14 cellular contexts compared by ENCODE assay signal in genomic region chr7:13276977-13277376, GRCh38.
A peak's percentile ranks its signal among the peaks of the same experiment; 100 is the strongest.
DNase-seq lines count a peak whose midpoint lies in the region; ATAC-seq and TF ChIP-seq lines count a peak whose summit lies in the region.
"Had no signal": no experiment of that assay in that cellular context is flagged by ENCODE, and none has a peak within 500 bp of the region (broad histone marks: within the 10 kb centered on the region; RNA-seq: fewer than 3 reads in every experiment).

No MANE protein-coding gene starts in this region.

- H3K4me1 ChIP-seq in breast epithelium, result no peaks in the 10 kb centered on the region
- H3K4me1 ChIP-seq: thyroid gland had no signal

- no peaks in the 10 kb centered on the region for H3K36me3 Mint-ChIP-seq in MCF 10A (ENCODE audit: insufficient read depth, unreplicated experiment)
- H3K36me3 Mint-ChIP-seq: activated CD4-positive, alpha-beta memory T cell treated with anti-CD3 and anti-CD28 coated beads for 36 hours; activated naive CD4-positive, alpha-beta T cell treated with anti-CD3 and anti-CD28 coated beads, Interleukin-2, amount 50 U/mL, for 24 hours; memory B cell had no signal

- intact Hi-C loops in MCF 10A (cut with micrococcal nuclease) (loop anchor here (5.0 kb wide), 1 partner anchor 450 kb away; no protein-coding TSS in a partner anchor), breast epithelium (cut with DNase I; ENCODE audit: low total_unique reads) (no loop called here)

- H3K27me3 Mint-ChIP-seq in MCF 10A (ENCODE audit: insufficient read depth, unreplicated experiment), result no peaks in the 10 kb centered on the region

- H3K9me3 ChIP-seq in breast epithelium, result no peaks in the 10 kb centered on the region
- H3K9me3 ChIP-seq: thyroid gland had no signal

- BruUV-seq in MCF 10A (replicated peaks; lab: Mats Ljungman, UMichigan), result no TSS peak

- no peak for TF ChIP-seq POLR2A in breast epithelium (IDR thresholded peaks at IDR 0.05)

- TF ChIP-seq CTCF in MCF 10A (IDR thresholded peaks at IDR 0.05; ENCODE audit: unreplicated experiment), result peak; percentile 50
- TF ChIP-seq CTCF in breast epithelium (IDR thresholded peaks at IDR 0.05), result no peak
- peak; percentile 43 for TF ChIP-seq CTCF in choroid plexus epithelial cell (conservative IDR thresholded peaks at IDR 0.05; ENCODE audit: low read depth, low read length)
- peak; percentile 48 for TF ChIP-seq CTCF in retinal pigment epithelial cell (conservative IDR thresholded peaks at IDR 0.05; ENCODE audit: low read depth, low read length)

- DNase-seq in MCF 10A (ENCODE audit: unreplicated experiment) (no peak), breast epithelium (ENCODE audit: low spot score in 2 of 2) (no peak), NAMALWA (ENCODE audit: low spot score) (peak; percentile 35), choroid plexus epithelial cell (ENCODE audit: low read depth) (peak; percentile 20), retinal pigment epithelial cell (ENCODE audit: low read depth) (no peak), AML-193 (lab: John Stamatoyannopoulos, UW) (no peak)
- no peak for DNase-seq in activated effector memory CD4-positive, alpha-beta T cell treated with anti-CD3 and anti-CD28 coated beads, Interleukin-2, amount 50 U/mL, for 16 hours
- DNase-seq: activated CD4-positive, alpha-beta memory T cell treated with anti-CD3 and anti-CD28 coated beads for 36 hours; NCI-H1048; NCI-H526 treated with DMSO at 0.1 percent for 48 hours; thyroid gland had no signal

- no peak overlapping the region for H3K27ac Mint-ChIP-seq in MCF 10A (ENCODE audit: low read depth, unreplicated experiment)
- H3K27ac Mint-ChIP-seq: activated CD4-positive, alpha-beta memory T cell treated with anti-CD3 and anti-CD28 coated beads for 36 hours; activated naive CD4-positive, alpha-beta T cell treated with anti-CD3 and anti-CD28 coated beads, Interleukin-2, amount 50 U/mL, for 24 hours; memory B cell had no signal

- H3K9me3 Mint-ChIP-seq in MCF 10A (ENCODE audit: unreplicated experiment), result peaks cover 7% of the 10 kb centered on the region
- H3K9me3 Mint-ChIP-seq: activated CD4-positive, alpha-beta memory T cell treated with anti-CD3 and anti-CD28 coated beads for 36 hours; activated naive CD4-positive, alpha-beta T cell treated with anti-CD3 and anti-CD28 coated beads, Interleukin-2, amount 50 U/mL, for 24 hours; memory B cell had no signal

- H3K36me3 ChIP-seq in breast epithelium, result no peaks in the 10 kb centered on the region
- H3K36me3 ChIP-seq: thyroid gland had no signal

- H3K4me1 Mint-ChIP-seq in MCF 10A (ENCODE audit: insufficient read depth, unreplicated experiment), result no peaks in the 10 kb centered on the region
- H3K4me1 Mint-ChIP-seq: activated naive CD4-positive, alpha-beta T cell treated with anti-CD3 and anti-CD28 coated beads, Interleukin-2, amount 50 U/mL, for 24 hours; memory B cell had no signal

- H3K4me3 Mint-ChIP-seq in MCF 10A (ENCODE audit: unreplicated experiment), result no peak overlapping the region
- H3K4me3 Mint-ChIP-seq: activated CD4-positive, alpha-beta memory T cell treated with anti-CD3 and anti-CD28 coated beads for 36 hours; activated naive CD4-positive, alpha-beta T cell treated with anti-CD3 and anti-CD28 coated beads, Interleukin-2, amount 50 U/mL, for 24 hours; memory B cell had no signal

- no peak overlapping the region for H3K27ac ChIP-seq in breast epithelium
- H3K27ac ChIP-seq: thyroid gland had no signal

- no peak overlapping the region for H3K4me3 ChIP-seq in breast epithelium
- H3K4me3 ChIP-seq in choroid plexus epithelial cell (ENCODE audit: low read depth, low read length), result no peak overlapping the region
- no peak overlapping the region for H3K4me3 ChIP-seq in retinal pigment epithelial cell (ENCODE audit: low read length)
- H3K4me3 ChIP-seq: thyroid gland had no signal

- no peaks in the 10 kb centered on the region for H3K27me3 ChIP-seq in breast epithelium
- H3K27me3 ChIP-seq: thyroid gland had no signal

- CTCF ChIA-PET in MCF 10A (lab: Yijun Ruan, JAX), result interaction anchor here (1.1 to 2.8 kb wide), 5 partner anchors 11 to 1414 kb away, joined by 3 to 22 read pairs (median 7); no protein-coding TSS in a partner anchor

- ATAC-seq in HG03135 (IDR thresholded peaks at IDR 0.05; ENCODE audit: unreplicated experiment), result no peak

- POLR2A ChIA-PET in MCF 10A (lab: Yijun Ruan, JAX), result no interaction called here

Comparison
In these comparisons a context has a peak if more than half of its experiments do, and no peak if none do; other contexts are left out.
1. CTCF ChIP-seq: peak in MCF 10A (single experiment), choroid plexus epithelial cell (single experiment) and retinal pigment epithelial cell (single experiment); none in breast epithelium (0 of 3).
2. DNase-seq: peak in NAMALWA (single experiment) and choroid plexus epithelial cell (single experiment); none in MCF 10A (single experiment), breast epithelium (0 of 2), retinal pigment epithelial cell (single experiment), AML-193 (0 of 2) and activated effector memory CD4-positive, alpha-beta T cell treated with anti-CD3 and anti-CD28 coated beads, Interleukin-2, amount 50 U/mL, for 16 hours (single experiment).